ENCODE assay signal across 21 cellular contexts in genomic region chr16:1794221-1794871, GRCh38. TPM values are rescaled to one million over a fixed set of nuclear protein-coding genes. Genes with fewer than 3 reads are reported as not detected.
DNase-seq lines count a peak whose midpoint lies in the region; ATAC-seq and TF ChIP-seq lines count a peak whose summit lies in the region.
"Had no signal": no experiment of that assay in that cellular context is flagged by ENCODE, and none has a peak within 500 bp of the region (broad histone marks: within the 10 kb centered on the region; RNA-seq: fewer than 3 reads in every experiment).

No MANE protein-coding gene starts in this region.

- H2AFZ ChIP-seq in neural progenitor cell (replicated peaks) = no peak overlapping the region

- no peak for TF ChIP-seq POLR2A in prostate gland (IDR thresholded peaks at IDR 0.05)

- H4K20me1 ChIP-seq in neural progenitor cell (ENCODE audit: low read depth) = no peaks in the 10 kb centered on the region

- WGBS in prostate gland = 33% methylated on average over 17 of the region's 18 CpGs

- CTCF ChIA-PET in WTC11 (lab: Charles Lee) = interaction anchor here (1.0 to 1.6 kb wide), 2 partner anchors 29 to 129 kb away, joined by 3 to 5 read pairs; no protein-coding TSS in a partner anchor

- H3K4me1 ChIP-seq in neural progenitor cell (no peaks in the 10 kb centered on the region), prostate gland (replicated peaks) (no peaks in the 10 kb centered on the region)
- H3K4me1 ChIP-seq: BE2C, heart right ventricle had no signal

- H3K36me3 Mint-ChIP-seq in WTC11 = peaks cover 11% of the 10 kb centered on the region
- peaks cover 5% of the 10 kb centered on the region for H3K36me3 Mint-ChIP-seq in neural progenitor cell

- TF ChIP-seq CTCF in WTC11 (IDR thresholded peaks at IDR 0.05) (no peak), neural progenitor cell (IDR thresholded peaks at IDR 0.05) (no peak), prostate gland (IDR thresholded peaks at IDR 0.05) (no peak)

- H3K36me3 ChIP-seq in neural progenitor cell (no peaks in the 10 kb centered on the region), prostate gland (no peaks in the 10 kb centered on the region)
- H3K36me3 ChIP-seq: transverse colon had no signal

- no peaks in the 10 kb centered on the region for H3K79me2 ChIP-seq in neural progenitor cell (ENCODE audit: low read depth)

- H3K9ac ChIP-seq in neural progenitor cell = no peak overlapping the region

- H3K4me3 ChIP-seq in neural progenitor cell (no peak overlapping the region), prostate gland (no peak overlapping the region)
- H3K4me3 ChIP-seq: esophagus squamous epithelium, heart right ventricle, transverse colon had no signal

- POLR2A ChIA-PET in WTC11 (lab: Charles Lee) = interaction anchor here (0.6 to 0.9 kb wide), 2 partner anchors 20 to 33 kb away, joined by 3 read pairs; no protein-coding TSS in a partner anchor

- intact Hi-C loops in prostate gland (cut with DNase I) = no loop called here

- H3K27ac ChIP-seq in neural progenitor cell (no peak overlapping the region), prostate gland (no peak overlapping the region)
- H3K27ac ChIP-seq: esophagus squamous epithelium, heart right ventricle, transverse colon, WERI-Rb-1 had no signal

- no peaks in the 10 kb centered on the region for H3F3A ChIP-seq in neural progenitor cell (ENCODE audit: low read depth)

- H3K9me3 ChIP-seq in neural progenitor cell (ENCODE audit: low read depth) (no peaks in the 10 kb centered on the region), prostate gland (no peaks in the 10 kb centered on the region)

- H3K27me3 Mint-ChIP-seq in WTC11 (ENCODE audit: low read depth) (peaks cover under 1% of the 10 kb centered on the region), neural progenitor cell (ENCODE audit: insufficient read depth, low read depth) (no peaks in the 10 kb centered on the region)
- H3K27me3 Mint-ChIP-seq: naive thymus-derived CD8-positive, alpha-beta T cell had no signal

- DNase-seq in 8988T (peak; percentile 9), DMS79 treated with DMSO at 0.1 percent for 48 hours (lab: John Stamatoyannopoulos, UW) (peak; percentile 14), WTC11 (ENCODE audit: low spot score) (no peak), mesenteric fat pad (ENCODE audit: low spot score) (peak; percentile 81), neural progenitor cell (ENCODE audit: low spot score) (no peak), prostate gland (ENCODE audit: low spot score) (no peak), mucosa of gallbladder (ENCODE audit: low spot score) (no peak)
- DNase-seq: activated effector memory CD4-positive, alpha-beta T cell treated with anti-CD3 and anti-CD28 coated beads, Interleukin-2, amount 50 U/mL, for 16 hours; BE2C; dermis blood vessel endothelial cell; esophagus squamous epithelium; KBM-7; NCI-H1092 treated with DMSO at 0.1 percent for 48 hours; NCI-H446 treated with DMSO at 0.1 percent for 48 hours; stimulated activated CD4-positive, alpha-beta T cell treated with anti-CD3 and anti-CD28 coated beads, Interleukin-4, amount 100 ng/mL, for 4 hours; transverse colon; WERI-Rb-1 had no signal

- H3K9me3 Mint-ChIP-seq in WTC11 (peaks cover 19% of the 10 kb centered on the region), neural progenitor cell (peaks cover 7% of the 10 kb centered on the region)

- no peak overlapping the region for H3K27ac Mint-ChIP-seq in WTC11
- no peak overlapping the region for H3K27ac Mint-ChIP-seq in neural progenitor cell
- H3K27ac Mint-ChIP-seq: naive thymus-derived CD8-positive, alpha-beta T cell had no signal

- no peaks in the 10 kb centered on the region for H3K27me3 ChIP-seq in neural progenitor cell
- H3K27me3 ChIP-seq in prostate gland (replicated peaks; ENCODE audit: insufficient read depth) = no peaks in the 10 kb centered on the region
- H3K27me3 ChIP-seq: BE2C, esophagus squamous epithelium, heart right ventricle, transverse colon had no signal

- ATAC-seq in WTC11 = no peak
- ATAC-seq: naive thymus-derived CD8-positive, alpha-beta T cell; sciatic nerve had no signal

- no peak overlapping the region for H3K4me3 Mint-ChIP-seq in WTC11
- no peak overlapping the region for H3K4me3 Mint-ChIP-seq in neural progenitor cell
- H3K4me3 Mint-ChIP-seq: naive thymus-derived CD8-positive, alpha-beta T cell had no signal

- H3K4me2 ChIP-seq in neural progenitor cell = no peak overlapping the region

- H3K4me1 Mint-ChIP-seq in WTC11 (no peaks in the 10 kb centered on the region), neural progenitor cell (no peaks in the 10 kb centered on the region)
- H3K4me1 Mint-ChIP-seq: naive thymus-derived CD8-positive, alpha-beta T cell had no signal

TF ChIP-seq in WTC11, 78 proteins besides CTCF, POLR2A, EP300 and RAD21:
- TF ChIP-seq GRHL2 (CRISPR knock-in tag; IDR thresholded peaks at IDR 0.05; ENCODE audit: insufficient replicate concordance, severe bottlenecking) (no peak), GABPB1 (CRISPR knock-in tag; IDR thresholded peaks at IDR 0.05) (peak; percentile 36; the same call in 1 of the 2 replicates)
TF ChIP-seq in WTC11: peak in this region for 1.

RNA-seq across cellular contexts. Expression of gene IGFALS, which starts 0.8 kb away (rescaled TPM):
- total RNA-seq in WTC11 (2021) (not detected in 3 replicates), mesenteric fat pad (not detected), neural progenitor cell (ENCODE audit: low replicate concordance) (not detected in 2 replicates), prostate gland (1 to 10 TPM in 1 of 2 donors, under 1 TPM in 1; 0.82 to 1.9 TPM), mucosa of gallbladder (29.3 TPM)
- total RNA-seq: dermis blood vessel endothelial cell, esophagus squamous epithelium, kidney epithelial cell had no signal

RNA-seq across cellular contexts. Expression of gene NUBP2, which starts 11.6 kb away (rescaled TPM):
- total RNA-seq in WTC11 (2021) (76.4 to 89.2 TPM (median 77.6 TPM) in 3 replicates), mesenteric fat pad (35.1 TPM), neural progenitor cell (ENCODE audit: low replicate concordance) (22.8 and 77.7 TPM in 2 replicates), prostate gland (100 to 1,000 TPM in 1 of 2 donors, 10 to 100 TPM in 1; 98.4 to 233 TPM), mucosa of gallbladder (54.4 TPM)

RNA-seq across cellular contexts. Expression of gene SPSB3, which starts 12.0 kb away (rescaled TPM):
- total RNA-seq in WTC11 (2021) = 27.2 to 32.8 TPM (median 28.4 TPM) in 3 replicates
- total RNA-seq in mesenteric fat pad = 28.8 TPM
- 18.7 and 53.4 TPM in 2 replicates for total RNA-seq in neural progenitor cell (ENCODE audit: low replicate concordance)
- 100 to 1,000 TPM in 1 of 2 donors, 10 to 100 TPM in 1; 87.8 to 138 TPM for total RNA-seq in prostate gland
- total RNA-seq in mucosa of gallbladder = 57.9 TPM

RNA-seq across cellular contexts. Expression of gene MRPS34, which starts 21.4 kb away (rescaled TPM):
- 258 to 262 TPM (median 261 TPM) in 3 replicates for total RNA-seq in WTC11 (2021)
- total RNA-seq in mesenteric fat pad = 71.3 TPM
- total RNA-seq in neural progenitor cell (ENCODE audit: low replicate concordance) = 48.4 and 108 TPM in 2 replicates
- 100 to 1,000 TPM in 1 of 2 donors, 10 to 100 TPM in 1; 97.4 to 125 TPM for total RNA-seq in prostate gland
- total RNA-seq in mucosa of gallbladder = 87.7 TPM

RNA-seq across cellular contexts. Expression of gene EME2, which starts 21.7 kb away (rescaled TPM):
- 23.2 to 30.8 TPM (median 25.7 TPM) in 3 replicates for total RNA-seq in WTC11 (2021)
- 14.5 TPM for total RNA-seq in mesenteric fat pad
- 2.3 and 10.3 TPM in 2 replicates for total RNA-seq in neural progenitor cell (ENCODE audit: low replicate concordance)
- 10 to 100 TPM; 18.3 to 53.9 TPM for total RNA-seq in prostate gland
- total RNA-seq in mucosa of gallbladder = 31.9 TPM

Comparison
In these comparisons a context has a peak if more than half of its experiments do, and no peak if none do; other contexts are left out.
1. DNase-seq: peak in 8988T (single experiment), DMS79 treated with DMSO at 0.1 percent for 48 hours (single experiment) and mesenteric fat pad (single experiment); none in WTC11 (single experiment), neural progenitor cell (single experiment), prostate gland (single experiment) and mucosa of gallbladder (single experiment).
2. RNA of gene IGFALS, which starts 0.8 kb away (total RNA-seq): 29.3 TPM in mucosa of gallbladder (single experiment); 0.82 to 1.9 TPM in prostate gland, not detected in mesenteric fat pad (single experiment), not detected in WTC11 and not detected in neural progenitor cell; every median in the first group is over 10 times any median in the second.